ENCODE assay signal across 32 cellular contexts in the genomic region with DNA sequence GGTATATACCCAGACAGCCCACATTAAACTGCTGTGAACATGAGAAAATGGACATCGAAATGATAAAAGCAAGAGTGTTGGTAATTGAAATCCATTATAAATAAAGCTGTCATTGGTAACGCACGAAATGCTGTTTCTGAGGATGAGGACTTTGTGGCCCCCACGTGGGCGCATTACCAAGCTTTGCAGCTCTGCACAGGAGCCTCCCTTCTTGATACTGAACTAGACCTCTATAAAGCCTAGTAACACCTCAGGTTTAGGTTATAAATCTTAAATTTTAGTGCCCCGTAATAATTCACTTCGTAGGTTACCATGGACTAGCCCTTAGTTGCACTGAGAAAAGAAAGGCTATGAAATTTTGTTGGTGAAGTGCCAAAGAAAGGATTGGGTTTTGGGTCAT.
"Had no signal": no experiment of that assay in that cellular context is flagged by ENCODE, and none has a peak within 500 bp of the region (broad histone marks: within the 10 kb centered on the region; RNA-seq: fewer than 3 reads in every experiment).

No MANE protein-coding gene starts in this region.

- H3K9me3 Mint-ChIP-seq: activated CD4-positive, alpha-beta T cell treated with anti-CD3 and anti-CD28 coated beads, Interleukin-2, amount 10 ng/mL, durations not matched to agents 24 days and 14 days; activated CD8-positive, alpha-beta T cell treated with anti-CD3 and anti-CD28 coated beads for 36 hours; activated naive CD8-positive, alpha-beta T cell treated with anti-CD3 and anti-CD28 coated beads, Interleukin-2, amount 10 ng/mL, durations not matched to agents 7 days and 5 days; activated T-cell treated with anti-CD3 and anti-CD28 coated beads, Interleukin-2, amount 50 U/mL, for 72 hours; activated T-helper 17 cell treated with anti-CD3 and anti-CD28 coated beads, Interleukin-2, amount 50 U/mL, for 72 hours had no signal

- H3K36me3 ChIP-seq: adrenal gland, breast epithelium, MG63 had no signal

- ATAC-seq: activated CD8-positive, alpha-beta T cell treated with anti-CD3 and anti-CD28 coated beads for 36 hours; activated T-cell treated with anti-CD3 and anti-CD28 coated beads, Interleukin-2, amount 50 U/mL, for 72 hours; activated T-helper 17 cell treated with anti-CD3 and anti-CD28 coated beads, Interleukin-2, amount 50 U/mL, for 72 hours; body of pancreas; Right ventricle myocardium inferior had no signal

- DNase-seq: activated CD4-positive, alpha-beta T cell treated with anti-CD3 and anti-CD28 coated beads, Interleukin-2, amount 10 ng/mL, durations not matched to agents 24 days and 14 days; activated CD4-positive, alpha-beta T cell treated with anti-CD3 and anti-CD28 coated beads, Interleukin-2, amount 50 U/mL, for 4 hours; activated CD8-positive, alpha-beta T cell treated with anti-CD3 and anti-CD28 coated beads for 36 hours; activated effector memory CD4-positive, alpha-beta T cell treated with anti-CD3 and anti-CD28 coated beads, Interleukin-2, amount 50 U/mL, for 16 hours; activated naive CD4-positive, alpha-beta T cell; activated naive CD4-positive, alpha-beta T cell treated with anti-CD3 and anti-CD28 coated beads, Interleukin-2, amount 50 U/mL, for 16 hours; activated naive CD8-positive, alpha-beta T cell treated with anti-CD3 and anti-CD28 coated beads, Interleukin-2, amount 10 ng/mL, durations not matched to agents 7 days and 5 days; activated T-cell treated with anti-CD3 and anti-CD28 coated beads, Interleukin-2, amount 50 U/mL, for 1 hour; activated T-cell treated with anti-CD3 and anti-CD28 coated beads, Interleukin-2, amount 50 U/mL, for 72 hours; adrenal gland; body of pancreas; Kasumi-1; MG63; MV-4-11; NCI-H1092; NCI-H1436 treated with DMSO at 0.1 percent for 48 hours; NCI-H1694 treated with DMSO at 0.1 percent for 48 hours; NCI-H2029 treated with DMSO at 0.1 percent for 48 hours; NCI-H2107; NCI-H2171; NCI-H510A; NCI-H748 treated with DMSO at 0.1 percent for 48 hours; NK-92 treated with Interleukin-12 subunit alpha and Interleukin-12 subunit beta, amount 100 ng/mL, for 24 hours; PC-9; SIG-M5; SW 1271; T-helper 1 cell; T1000 had no signal

- H3K4me1 ChIP-seq: adrenal gland, body of pancreas, breast epithelium had no signal

- H3K27me3 ChIP-seq: adrenal gland, body of pancreas, breast epithelium, MG63 had no signal

- H3K27ac Mint-ChIP-seq: activated CD4-positive, alpha-beta T cell treated with anti-CD3 and anti-CD28 coated beads, Interleukin-2, amount 10 ng/mL, durations not matched to agents 24 days and 14 days; activated CD8-positive, alpha-beta T cell treated with anti-CD3 and anti-CD28 coated beads for 36 hours; activated naive CD8-positive, alpha-beta T cell treated with anti-CD3 and anti-CD28 coated beads, Interleukin-2, amount 10 ng/mL, durations not matched to agents 7 days and 5 days; activated T-cell treated with anti-CD3 and anti-CD28 coated beads, Interleukin-2, amount 50 U/mL, for 72 hours; activated T-helper 17 cell treated with anti-CD3 and anti-CD28 coated beads, Interleukin-2, amount 50 U/mL, for 72 hours had no signal

- H3K27ac ChIP-seq: adrenal gland, body of pancreas, breast epithelium, PC-9, RWPE1 had no signal

- H2AFZ ChIP-seq: PC-9 had no signal

- H3K4me3 ChIP-seq: adrenal gland, body of pancreas, breast epithelium, MG63, PC-9 had no signal

- H3K4me3 Mint-ChIP-seq: activated CD4-positive, alpha-beta T cell treated with anti-CD3 and anti-CD28 coated beads, Interleukin-2, amount 10 ng/mL, durations not matched to agents 24 days and 14 days; activated CD8-positive, alpha-beta T cell treated with anti-CD3 and anti-CD28 coated beads for 36 hours; activated naive CD8-positive, alpha-beta T cell treated with anti-CD3 and anti-CD28 coated beads, Interleukin-2, amount 10 ng/mL, durations not matched to agents 7 days and 5 days; activated T-cell treated with anti-CD3 and anti-CD28 coated beads, Interleukin-2, amount 50 U/mL, for 72 hours; activated T-helper 17 cell treated with anti-CD3 and anti-CD28 coated beads, Interleukin-2, amount 50 U/mL, for 72 hours had no signal

- H3K4me2 ChIP-seq: PC-9 had no signal

- H3K27me3 Mint-ChIP-seq: activated CD4-positive, alpha-beta T cell treated with anti-CD3 and anti-CD28 coated beads, Interleukin-2, amount 10 ng/mL, durations not matched to agents 24 days and 14 days; activated CD8-positive, alpha-beta T cell treated with anti-CD3 and anti-CD28 coated beads for 36 hours; activated naive CD8-positive, alpha-beta T cell treated with anti-CD3 and anti-CD28 coated beads, Interleukin-2, amount 10 ng/mL, durations not matched to agents 7 days and 5 days; activated T-helper 17 cell treated with anti-CD3 and anti-CD28 coated beads, Interleukin-2, amount 50 U/mL, for 72 hours had no signal

- H3K9me3 ChIP-seq: adrenal gland, body of pancreas, breast epithelium, MG63 had no signal
